1 cellular context compared by ENCODE assay signal in the genomic region with DNA sequence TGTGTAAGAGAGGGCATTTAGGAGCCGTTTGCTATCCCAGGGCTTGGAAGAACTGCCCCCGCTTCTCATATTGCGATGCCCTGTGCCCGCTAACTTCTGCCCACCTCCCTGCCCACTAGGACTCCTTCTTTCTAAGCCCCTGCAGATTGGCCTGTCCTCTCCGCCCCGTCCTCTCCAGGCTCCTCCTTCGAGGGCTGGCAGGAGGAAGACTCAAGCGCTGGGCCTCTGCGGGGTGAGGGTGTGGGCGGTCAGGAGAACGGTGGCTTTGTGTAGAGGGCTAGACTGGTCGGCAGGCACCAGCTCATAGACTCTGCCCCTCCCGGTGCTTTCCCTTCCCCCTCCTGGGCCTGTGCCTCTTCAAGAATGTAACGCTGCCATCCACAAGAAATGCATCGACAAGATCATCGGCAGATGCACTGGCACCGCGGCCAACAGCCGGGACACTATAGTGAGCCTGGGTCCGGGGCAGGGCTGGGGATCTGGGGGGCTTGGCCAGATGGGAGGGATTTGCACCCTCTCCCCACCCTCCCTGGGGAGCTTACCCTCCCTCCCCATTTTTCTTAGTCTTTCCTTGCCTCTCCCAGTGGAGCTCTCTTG.
TF ChIP-seq lines count a peak whose summit lies in the region.

No MANE protein-coding gene starts in this region.

TF ChIP-seq in GM23338, 12 proteins besides CTCF, POLR2A, EP300 and RAD21 (continued from another document):
- no peak for TF ChIP-seq JUNB (IDR thresholded peaks at IDR 0.05; ENCODE audit: unreplicated experiment)
- no peak for TF ChIP-seq ZNF114 (CRISPR knock-in tag; IDR thresholded peaks at IDR 0.05)
- TF ChIP-seq, protein P1, sequence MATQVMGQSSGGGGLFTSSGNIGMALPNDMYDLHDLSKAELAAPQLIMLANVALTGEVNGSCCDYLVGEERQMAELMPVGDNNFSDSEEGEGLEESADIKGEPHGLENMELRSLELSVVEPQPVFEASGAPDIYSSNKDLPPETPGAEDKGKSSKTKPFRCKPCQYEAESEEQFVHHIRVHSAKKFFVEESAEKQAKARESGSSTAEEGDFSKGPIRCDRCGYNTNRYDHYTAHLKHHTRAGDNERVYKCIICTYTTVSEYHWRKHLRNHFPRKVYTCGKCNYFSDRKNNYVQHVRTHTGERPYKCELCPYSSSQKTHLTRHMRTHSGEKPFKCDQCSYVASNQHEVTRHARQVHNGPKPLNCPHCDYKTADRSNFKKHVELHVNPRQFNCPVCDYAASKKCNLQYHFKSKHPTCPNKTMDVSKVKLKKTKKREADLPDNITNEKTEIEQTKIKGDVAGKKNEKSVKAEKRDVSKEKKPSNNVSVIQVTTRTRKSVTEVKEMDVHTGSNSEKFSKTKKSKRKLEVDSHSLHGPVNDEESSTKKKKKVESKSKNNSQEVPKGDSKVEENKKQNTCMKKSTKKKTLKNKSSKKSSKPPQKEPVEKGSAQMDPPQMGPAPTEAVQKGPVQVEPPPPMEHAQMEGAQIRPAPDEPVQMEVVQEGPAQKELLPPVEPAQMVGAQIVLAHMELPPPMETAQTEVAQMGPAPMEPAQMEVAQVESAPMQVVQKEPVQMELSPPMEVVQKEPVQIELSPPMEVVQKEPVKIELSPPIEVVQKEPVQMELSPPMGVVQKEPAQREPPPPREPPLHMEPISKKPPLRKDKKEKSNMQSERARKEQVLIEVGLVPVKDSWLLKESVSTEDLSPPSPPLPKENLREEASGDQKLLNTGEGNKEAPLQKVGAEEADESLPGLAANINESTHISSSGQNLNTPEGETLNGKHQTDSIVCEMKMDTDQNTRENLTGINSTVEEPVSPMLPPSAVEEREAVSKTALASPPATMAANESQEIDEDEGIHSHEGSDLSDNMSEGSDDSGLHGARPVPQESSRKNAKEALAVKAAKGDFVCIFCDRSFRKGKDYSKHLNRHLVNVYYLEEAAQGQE (IDR thresholded peaks at IDR 0.05; ENCODE audit: unreplicated experiment): no peak
- TF ChIP-seq STAT1 (IDR thresholded peaks at IDR 0.05; ENCODE audit: unreplicated experiment): no peak
- no peak for TF ChIP-seq CREB1 (CRISPR knock-in tag; IDR thresholded peaks at IDR 0.05; ENCODE audit: low read depth)
- TF ChIP-seq, protein P2, sequence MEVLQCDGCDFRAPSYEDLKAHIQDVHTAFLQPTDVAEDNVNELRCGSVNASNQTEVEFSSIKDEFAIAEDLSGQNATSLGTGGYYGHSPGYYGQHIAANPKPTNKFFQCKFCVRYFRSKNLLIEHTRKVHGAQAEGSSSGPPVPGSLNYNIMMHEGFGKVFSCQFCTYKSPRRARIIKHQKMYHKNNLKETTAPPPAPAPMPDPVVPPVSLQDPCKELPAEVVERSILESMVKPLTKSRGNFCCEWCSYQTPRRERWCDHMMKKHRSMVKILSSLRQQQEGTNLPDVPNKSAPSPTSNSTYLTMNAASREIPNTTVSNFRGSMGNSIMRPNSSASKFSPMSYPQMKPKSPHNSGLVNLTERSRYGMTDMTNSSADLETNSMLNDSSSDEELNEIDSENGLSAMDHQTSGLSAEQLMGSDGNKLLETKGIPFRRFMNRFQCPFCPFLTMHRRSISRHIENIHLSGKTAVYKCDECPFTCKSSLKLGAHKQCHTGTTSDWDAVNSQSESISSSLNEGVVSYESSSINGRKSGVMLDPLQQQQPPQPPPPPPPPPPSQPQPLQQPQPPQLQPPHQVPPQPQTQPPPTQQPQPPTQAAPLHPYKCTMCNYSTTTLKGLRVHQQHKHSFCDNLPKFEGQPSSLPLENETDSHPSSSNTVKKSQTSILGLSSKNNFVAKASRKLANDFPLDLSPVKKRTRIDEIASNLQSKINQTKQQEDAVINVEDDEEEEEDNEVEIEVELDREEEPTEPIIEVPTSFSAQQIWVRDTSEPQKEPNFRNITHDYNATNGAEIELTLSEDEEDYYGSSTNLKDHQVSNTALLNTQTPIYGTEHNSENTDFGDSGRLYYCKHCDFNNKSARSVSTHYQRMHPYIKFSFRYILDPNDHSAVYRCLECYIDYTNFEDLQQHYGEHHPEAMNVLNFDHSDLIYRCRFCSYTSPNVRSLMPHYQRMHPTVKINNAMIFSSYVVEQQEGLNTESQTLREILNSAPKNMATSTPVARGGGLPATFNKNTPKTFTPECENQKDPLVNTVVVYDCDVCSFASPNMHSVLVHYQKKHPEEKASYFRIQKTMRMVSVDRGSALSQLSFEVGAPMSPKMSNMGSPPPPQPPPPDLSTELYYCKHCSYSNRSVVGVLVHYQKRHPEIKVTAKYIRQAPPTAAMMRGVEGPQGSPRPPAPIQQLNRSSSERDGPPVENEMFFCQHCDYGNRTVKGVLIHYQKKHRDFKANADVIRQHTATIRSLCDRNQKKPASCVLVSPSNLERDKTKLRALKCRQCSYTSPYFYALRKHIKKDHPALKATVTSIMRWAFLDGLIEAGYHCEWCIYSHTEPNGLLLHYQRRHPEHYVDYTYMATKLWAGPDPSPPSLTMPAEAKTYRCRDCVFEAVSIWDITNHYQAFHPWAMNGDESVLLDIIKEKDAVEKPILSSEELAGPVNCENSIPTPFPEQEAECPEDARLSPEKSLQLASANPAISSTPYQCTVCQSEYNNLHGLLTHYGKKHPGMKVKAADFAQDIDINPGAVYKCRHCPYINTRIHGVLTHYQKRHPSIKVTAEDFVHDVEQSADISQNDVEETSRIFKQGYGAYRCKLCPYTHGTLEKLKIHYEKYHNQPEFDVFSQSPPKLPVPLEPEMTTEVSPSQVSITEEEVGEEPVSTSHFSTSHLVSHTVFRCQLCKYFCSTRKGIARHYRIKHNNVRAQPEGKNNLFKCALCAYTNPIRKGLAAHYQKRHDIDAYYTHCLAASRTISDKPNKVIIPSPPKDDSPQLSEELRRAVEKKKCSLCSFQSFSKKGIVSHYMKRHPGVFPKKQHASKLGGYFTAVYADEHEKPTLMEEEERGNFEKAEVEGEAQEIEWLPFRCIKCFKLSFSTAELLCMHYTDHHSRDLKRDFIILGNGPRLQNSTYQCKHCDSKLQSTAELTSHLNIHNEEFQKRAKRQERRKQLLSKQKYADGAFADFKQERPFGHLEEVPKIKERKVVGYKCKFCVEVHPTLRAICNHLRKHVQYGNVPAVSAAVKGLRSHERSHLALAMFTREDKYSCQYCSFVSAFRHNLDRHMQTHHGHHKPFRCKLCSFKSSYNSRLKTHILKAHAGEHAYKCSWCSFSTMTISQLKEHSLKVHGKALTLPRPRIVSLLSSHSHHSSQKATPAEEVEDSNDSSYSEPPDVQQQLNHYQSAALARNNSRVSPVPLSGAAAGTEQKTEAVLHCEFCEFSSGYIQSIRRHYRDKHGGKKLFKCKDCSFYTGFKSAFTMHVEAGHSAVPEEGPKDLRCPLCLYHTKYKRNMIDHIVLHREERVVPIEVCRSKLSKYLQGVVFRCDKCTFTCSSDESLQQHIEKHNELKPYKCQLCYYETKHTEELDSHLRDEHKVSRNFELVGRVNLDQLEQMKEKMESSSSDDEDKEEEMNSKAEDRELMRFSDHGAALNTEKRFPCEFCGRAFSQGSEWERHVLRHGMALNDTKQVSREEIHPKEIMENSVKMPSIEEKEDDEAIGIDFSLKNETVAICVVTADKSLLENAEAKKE (CRISPR knock-in tag; IDR thresholded peaks at IDR 0.05): no peak
- TF ChIP-seq EZH2 (IDR thresholded peaks at IDR 0.05; ENCODE audit: low read depth, unreplicated experiment): no peak
- TF ChIP-seq ZNF331 (CRISPR knock-in tag; IDR thresholded peaks at IDR 0.05; ENCODE audit: low read depth): no peak
- TF ChIP-seq ETS1 (IDR thresholded peaks at IDR 0.05): no peak
- TF ChIP-seq POLR2AphosphoS5 (IDR thresholded peaks at IDR 0.05; ENCODE audit: low read depth): no peak
TF ChIP-seq in GM23338: peak in this region for 0.
